In genomic region chr9:134007571-134007970, GRCh38 we compare ENCODE assay signal across 22 cellular contexts.
"Had no signal": no experiment of that assay in that cellular context is flagged by ENCODE, and none has a peak within 500 bp of the region (broad histone marks: within the 10 kb centered on the region; RNA-seq: fewer than 3 reads in every experiment).

No MANE protein-coding gene starts in this region.

- H3K9ac ChIP-seq: parathyroid adenoma had no signal

- H3K36me3 ChIP-seq: left ventricle myocardium inferior, suprapubic skin, thoracic aorta, tibial artery, upper lobe of right lung had no signal

- H3K27me3 ChIP-seq: upper lobe of right lung had no signal

- H3K79me2 ChIP-seq: parathyroid adenoma had no signal

- FAIRE-seq: islet of Langerhans, urothelium cell line had no signal

- DNase-seq: head of caudate nucleus; hippocampal formation; immature natural killer cell; left ventricle myocardium inferior; mesendoderm; naive B cell; nucleus accumbens; right cardiac atrium; stimulated activated CD4-positive, alpha-beta T cell treated with anti-CD3 and anti-CD28 coated beads, Interleukin-4, amount 100 ng/mL, for 24 hours; stimulated activated naive CD4-positive, alpha-beta T cell; tibial artery; trophoblast cell; upper lobe of right lung had no signal

- H3K9me3 ChIP-seq: left ventricle myocardium inferior, suprapubic skin, thoracic aorta, tibial artery, upper lobe of right lung had no signal

- H3K4me3 ChIP-seq: left ventricle myocardium inferior, lung, skin epidermis, suprapubic skin, thoracic aorta, tibial artery, upper lobe of right lung had no signal

- H3K4me1 ChIP-seq: left ventricle myocardium inferior, parathyroid adenoma, suprapubic skin, tibial artery, upper lobe of right lung had no signal

- H2AFZ ChIP-seq: parathyroid adenoma had no signal

- ATAC-seq: right cardiac atrium; sciatic nerve; stimulated activated effector memory CD8-positive, alpha-beta T cell treated with anti-CD3 and anti-CD28 coated beads, Interleukin-12 subunit alpha, Interleukin-12 subunit beta, amount 100 ng/mL, for 72 hours; upper lobe of right lung had no signal

- H3K27ac ChIP-seq: left ventricle myocardium inferior, parathyroid adenoma, skin epidermis, suprapubic skin, thoracic aorta, tibial artery, upper lobe of right lung had no signal
